Comparison of ENCODE assay signal across 6 cellular contexts in genomic region chr9:133043449-133044035, GRCh38.
"Had no signal": no experiment of that assay in that cellular context is flagged by ENCODE, and none has a peak within 500 bp of the region (broad histone marks: within the 10 kb centered on the region; RNA-seq: fewer than 3 reads in every experiment).

No MANE protein-coding gene starts in this region.

- H3K4me2 ChIP-seq: GM23338 had no signal

- H3K27ac ChIP-seq: HL-60 had no signal

- H2AFZ ChIP-seq: GM23338 had no signal

- DNase-seq: H9, HCEC 1CT, HFFc6, KBM-7 had no signal

- H3K4me3 ChIP-seq: GM23338 had no signal
